23 cellular contexts compared by ENCODE assay signal in the genomic region with DNA sequence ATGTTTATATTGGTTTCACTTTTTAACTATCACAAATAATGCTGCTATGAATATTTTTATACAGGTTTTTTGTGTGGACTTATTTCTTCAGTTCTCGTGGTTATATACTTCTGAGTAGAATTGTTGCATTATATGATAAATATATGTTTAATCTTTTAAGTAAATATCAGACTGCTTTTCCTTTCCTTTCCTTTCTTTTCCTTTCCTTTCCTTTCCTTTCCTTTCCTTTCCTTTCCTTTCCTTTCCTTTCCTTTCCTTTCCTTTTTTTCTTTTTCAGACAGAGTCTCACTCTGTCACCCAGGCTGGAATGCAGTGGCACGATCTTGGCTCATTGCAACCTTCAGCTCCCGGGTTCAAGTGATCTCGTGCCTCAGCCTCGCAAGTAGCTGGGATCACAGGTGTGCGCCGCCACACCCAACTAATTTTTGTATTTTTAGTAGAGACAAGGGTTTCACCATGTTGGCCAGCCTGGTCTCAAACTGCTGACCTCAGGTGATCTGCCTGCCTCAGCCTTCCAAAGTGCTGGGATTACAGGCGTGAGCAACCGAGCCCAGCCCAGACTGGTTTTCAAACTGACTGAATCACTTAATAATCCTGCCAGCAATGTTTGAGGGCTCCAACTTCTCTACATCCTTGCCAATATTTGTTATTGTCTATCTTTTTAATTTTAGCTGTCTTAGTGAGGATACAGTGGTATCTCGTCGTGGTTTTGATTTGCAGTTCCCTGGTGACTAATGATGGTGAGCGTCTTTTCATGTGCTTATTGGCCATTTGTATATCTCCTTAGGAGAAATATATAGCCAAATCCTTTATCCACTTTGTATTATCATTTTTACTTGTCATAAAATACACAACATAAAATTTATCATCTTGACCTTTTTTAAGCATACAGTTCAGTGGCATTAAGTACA. TPM values are rescaled to one million over a fixed set of nuclear protein-coding genes. Genes with fewer than 3 reads are reported as not detected.
DNase-seq lines count a peak whose midpoint lies in the region; ATAC-seq, FAIRE-seq and TF ChIP-seq lines count a peak whose summit lies in the region.
"Had no signal": no experiment of that assay in that cellular context is flagged by ENCODE, and none has a peak within 500 bp of the region (broad histone marks: within the 10 kb centered on the region; RNA-seq: fewer than 3 reads in every experiment).

No MANE protein-coding gene starts in this region.

- no peak for TF ChIP-seq RAD21 in K562 (CRISPR knock-in tag; conservative IDR thresholded peaks at IDR 0.05 in 1 of 2, IDR thresholded peaks at IDR 0.05 in 1 of 2)

- H3K79me1 ChIP-seq in mesenchymal stem cell (replicated peaks; ENCODE audit: low read length, poor library complexity, severe bottlenecking): no peaks in the 10 kb centered on the region

- H3K4me2 ChIP-seq in OCI-LY3 (ENCODE audit: low read length) (peak overlapping the region; percentile 54), K562 (ENCODE audit: insufficient read depth, low read length) (no peak overlapping the region), mesenchymal stem cell (ENCODE audit: low read length, poor library complexity, severe bottlenecking) (no peak overlapping the region)

- no peak overlapping the region for H4K8ac ChIP-seq in mesenchymal stem cell (ENCODE audit: low read length)

- H3K9me3 ChIP-seq in OCI-LY3 (ENCODE audit: insufficient read depth, low read length) (no peaks in the 10 kb centered on the region), K562 (replicated peaks; ENCODE audit: control insufficient read depth, insufficient read depth, low read depth, low read length) (no peaks in the 10 kb centered on the region), mesenchymal stem cell (ENCODE audit: control insufficient read depth, low read length) (no peaks in the 10 kb centered on the region)
- H3K9me3 ChIP-seq: gastroesophageal sphincter, tibial artery had no signal

- no peak overlapping the region for H2BK15ac ChIP-seq in mesenchymal stem cell (ENCODE audit: low read depth, poor library complexity, severe bottlenecking)

- no peak overlapping the region for H2BK12ac ChIP-seq in mesenchymal stem cell (ENCODE audit: low read length in 2 of 2)

- H3K9me1 ChIP-seq in K562 (ENCODE audit: control insufficient read depth, insufficient read depth, low read length): no peaks in the 10 kb centered on the region

- H3K23ac ChIP-seq in mesenchymal stem cell (ENCODE audit: low read length in 2 of 2): no peak overlapping the region

- POLR2A ChIA-PET in K562 (lab: Yijun Ruan, JAX): no interaction called here

- no peak overlapping the region for H4K91ac ChIP-seq in mesenchymal stem cell (ENCODE audit: low read length)

- ATAC-seq in K562: no peak
- ATAC-seq in GM19455 (IDR thresholded peaks at IDR 0.05; ENCODE audit: unreplicated experiment): no peak
- ATAC-seq: gastroesophageal sphincter, left lobe of liver had no signal

- no peak for TF ChIP-seq CTCF in OCI-LY3 (IDR thresholded peaks at IDR 0.05; ENCODE audit: low read depth, low read length)
- TF ChIP-seq CTCF in K562 (IDR thresholded peaks at IDR 0.05 in 2 of 3, conservative IDR thresholded peaks at IDR 0.05 in 1 of 3; ENCODE audit: insufficient read depth in 2 of 3, low read depth in 1 of 3, low read length in 3 of 3): no peak

- H3K4me1 ChIP-seq in OCI-LY3 (ENCODE audit: low read length) (peaks cover 16% of the 10 kb centered on the region), K562 (replicated peaks in 1 of 2; ENCODE audit: control insufficient read depth in 2 of 2, insufficient read depth in 2 of 2, low read length in 2 of 2) (no peaks in the 10 kb centered on the region), mesenchymal stem cell (ENCODE audit: control insufficient read depth, insufficient read depth, low read depth, low read length) (no peaks in the 10 kb centered on the region)
- H3K4me1 ChIP-seq: gastroesophageal sphincter, tibial artery had no signal

- H3K9ac ChIP-seq in OCI-LY3 (ENCODE audit: low read length): no peak overlapping the region
- H3K9ac ChIP-seq in K562 (ENCODE audit: insufficient read depth in 1 of 2, low read depth in 2 of 2, low read length in 2 of 2): no peak overlapping the region
- peak overlapping the region; percentile 36 for H3K9ac ChIP-seq in mesenchymal stem cell (ENCODE audit: low read length)

- in situ Hi-C loops in K562 (cut with MboI): no loop called here

- H3K4ac ChIP-seq in mesenchymal stem cell (ENCODE audit: low read depth in 1 of 2, low read length in 2 of 2): no peak overlapping the region

- H3K27me3 ChIP-seq in OCI-LY3 (ENCODE audit: low read depth, low read length): no peaks in the 10 kb centered on the region
- peaks cover 7 to 8% of the 10 kb centered on the region in 2 experiments; a peak in 4 of 5 replicates for H3K27me3 ChIP-seq in K562 (ENCODE audit: control insufficient read depth in 2 of 2, insufficient read depth in 2 of 2, low read length in 2 of 2)
- peaks cover 0 to 7% of the 10 kb centered on the region in 2 experiments for H3K27me3 ChIP-seq in mesenchymal stem cell (ENCODE audit: control insufficient read depth in 1 of 2, insufficient read depth in 1 of 2, low read length in 2 of 2)

- peak; percentile 15 for FAIRE-seq in K562 (lab: Jason Lieb, UNC)
- FAIRE-seq: astrocyte had no signal

- no peak overlapping the region for H2AK5ac ChIP-seq in mesenchymal stem cell (ENCODE audit: low read length, severe bottlenecking)

- WGBS in K562 (ENCODE audit: insufficient coverage, low coverage, missing lambda C conversion rate): 1% methylated on average over 12 of the region's 12 CpGs
- 88% methylated on average over 6 of the region's 12 CpGs for WGBS in mesenchymal stem cell

- TF ChIP-seq POLR2A in K562 (conservative IDR thresholded peaks at IDR 0.05): no peak

- H3K14ac ChIP-seq in mesenchymal stem cell (ENCODE audit: low read length in 2 of 2): no peak overlapping the region

- H3K4me3 ChIP-seq in OCI-LY3 (ENCODE audit: low read length) (peak overlapping the region; percentile 45), K562 (no peak overlapping the region), mesenchymal stem cell (ENCODE audit: insufficient read depth in 1 of 2, low read depth in 1 of 2, low read length in 2 of 2) (no peak overlapping the region)
- H3K4me3 ChIP-seq: gastroesophageal sphincter, tibial artery had no signal

- no peaks in the 10 kb centered on the region for H4K20me1 ChIP-seq in OCI-LY3 (ENCODE audit: insufficient read depth, low read length)
- H4K20me1 ChIP-seq in K562 (replicated peaks; ENCODE audit: control insufficient read depth, insufficient read depth, low read length): no peaks in the 10 kb centered on the region

- H2BK5ac ChIP-seq in mesenchymal stem cell (ENCODE audit: low read depth, low read length, poor library complexity, severe bottlenecking): no peak overlapping the region

- no peak for TF ChIP-seq EP300 in K562 (IDR thresholded peaks at IDR 0.05; ENCODE audit: low read length)

- H3K27ac ChIP-seq in OCI-LY3 (ENCODE audit: low read length) (no peak overlapping the region), K562 (ENCODE audit: extremely low read depth, low read depth, low read length) (no peak overlapping the region), mesenchymal stem cell (ENCODE audit: low read length, poor library complexity, severe bottlenecking) (no peak overlapping the region)
- H3K27ac ChIP-seq: gastroesophageal sphincter, tibial artery had no signal

- H2AFZ ChIP-seq in OCI-LY3 (ENCODE audit: low read depth, low read length) (peak overlapping the region; percentile 26), K562 (ENCODE audit: low read depth, low read length) (no peak overlapping the region), mesenchymal stem cell (ENCODE audit: low read depth, low read length) (no peak overlapping the region)

- CTCF ChIA-PET in K562 (lab: Yijun Ruan, JAX; ENCODE audit: low intra/inter-chr PET ratio): no interaction called here

- H3K18ac ChIP-seq in mesenchymal stem cell (ENCODE audit: low read depth in 1 of 2, low read length in 2 of 2): no peak overlapping the region

- intact Hi-C loops in K562 (cut with micrococcal nuclease): no loop called here

- no TSS peak for BruUV-seq in K562 (replicated peaks; lab: Mats Ljungman, UMichigan)

- no peaks in the 10 kb centered on the region for H3K79me2 ChIP-seq in OCI-LY3 (ENCODE audit: low read length)
- no peaks in the 10 kb centered on the region for H3K79me2 ChIP-seq in K562 (ENCODE audit: control insufficient read depth, insufficient read depth, low read length)

- no peak overlapping the region for H2BK120ac ChIP-seq in mesenchymal stem cell (ENCODE audit: low read depth, low read length)

- DNase-seq in Daoy (ENCODE audit: low read depth): peak; percentile 5
- no peak for DNase-seq in K562 (ENCODE audit: extremely low read depth in 1 of 4, low spot score in 3 of 4)
- no peak for DNase-seq in mesenchymal stem cell
- no peak for DNase-seq in NCI-H748 (lab: John Stamatoyannopoulos, UW; ENCODE audit: unreplicated experiment)
- no peak for DNase-seq in islet precursor cell
- no peak for DNase-seq in NCI-H1105 treated with DMSO at 0.1 percent for 48 hours (lab: John Stamatoyannopoulos, UW)
- DNase-seq: activated naive CD4-positive, alpha-beta T cell; CD8-positive, alpha-beta memory T cell; EL; KG1; NCI-H1417; NCI-H2171; NCI-H748 treated with DMSO at 0.1 percent for 48 hours; stimulated activated naive CD4-positive, alpha-beta T cell; SW 1271; tibial artery had no signal

- H3K36me3 ChIP-seq in OCI-LY3 (replicated peaks; ENCODE audit: low read depth, low read length): no peaks in the 10 kb centered on the region
- no peaks in the 10 kb centered on the region for H3K36me3 ChIP-seq in K562 (ENCODE audit: control insufficient read depth, insufficient read depth, low read length)
- no peaks in the 10 kb centered on the region for H3K36me3 ChIP-seq in mesenchymal stem cell (ENCODE audit: control insufficient read depth in 1 of 2, insufficient read depth in 2 of 2, low read depth in 1 of 2, low read length in 2 of 2)
- H3K36me3 ChIP-seq: gastroesophageal sphincter, tibial artery had no signal

RNA-seq across cellular contexts. Expression of gene HTR3B, which starts 21.9 kb away (rescaled TPM):
- total RNA-seq in Daoy (2014; rRNA removed; shearing (Covaris generic)): not detected in 2 replicates
- total RNA-seq in K562 (2011; cell fraction: chromatin; rRNA removed; ENCODE audit: low replicate concordance): not detected in 2 replicates
- not detected in 2 replicates for total RNA-seq in K562 (2011; cell fraction: nucleolus; rRNA removed)
- total RNA-seq in K562 (2011; cell fraction: nucleoplasm; rRNA removed): not detected in 2 replicates
- total RNA-seq in K562 (2014; rRNA removed) (not detected in 2 replicates), K562 (2014; rRNA removed; fragmentation: Illumina TruSeq; extraction: Trizol) (not detected in 2 replicates), K562 (2015; rRNA removed; fragmentation: Illumina TruSeq; extraction: Trizol) (not detected in 2 replicates), K562 (2021) (not detected in 2 replicates)
- polyA plus RNA-seq in K562 (2011; rRNA removed) (not detected in 2 replicates), K562 (2014; fragmentation: Illumina TruSeq; extraction: Trizol) (not detected in 2 replicates), K562 (2014; fragmentation: Nextera tagmentation; extraction: Ambion mirVana) (not detected), K562 (2014; rRNA removed) (not detected in 2 replicates)
- not detected in 2 replicates for polyA plus RNA-seq in K562 (2011; cell fraction: cytosol; rRNA removed)
- not detected in 2 replicates for polyA plus RNA-seq in K562 (2011; cell fraction: nucleus; rRNA removed)
- polyA plus RNA-seq in K562 (2012): not detected in 2 replicates
- polyA minus RNA-seq in K562 (2011; rRNA and poly(A)+ RNA removed): not detected in 2 replicates
- polyA minus RNA-seq in K562 (2011; cell fraction: cytosol; rRNA and poly(A)+ RNA removed): not detected in 2 replicates
- not detected in 2 replicates for polyA minus RNA-seq in K562 (2011; cell fraction: nucleus; rRNA and poly(A)+ RNA removed)
- not detected for polyA plus RNA-seq in mesenchymal stem cell (2013, experiment 1 of 2)
- not detected for polyA plus RNA-seq in mesenchymal stem cell (2013, experiment 2 of 2)
- total RNA-seq: astrocyte; CD8-positive, alpha-beta memory T cell; gastroesophageal sphincter; H4; left lobe of liver; renal cortical epithelial cell had no signal
- polyA plus RNA-seq: CD8-positive, alpha-beta memory T cell had no signal

RNA-seq across cellular contexts. Expression of gene HTR3A, which starts 48.4 kb away (rescaled TPM):
- total RNA-seq in Daoy (2014; rRNA removed; shearing (Covaris generic)): not detected in 2 replicates
- total RNA-seq in K562 (2011; cell fraction: chromatin; rRNA removed; ENCODE audit: low replicate concordance): not detected in 2 replicates
- total RNA-seq in K562 (2011; cell fraction: nucleolus; rRNA removed): not detected in 2 replicates
- not detected in 2 replicates for total RNA-seq in K562 (2011; cell fraction: nucleoplasm; rRNA removed)
- not detected in 2 replicates for total RNA-seq in K562 (2014; rRNA removed)
- total RNA-seq in K562 (2014; rRNA removed; fragmentation: Illumina TruSeq; extraction: Trizol): not detected in 2 replicates
- total RNA-seq in K562 (2015; rRNA removed; fragmentation: Illumina TruSeq; extraction: Trizol): not detected in 2 replicates
- not detected in 2 replicates for total RNA-seq in K562 (2021)
- not detected in 2 replicates for polyA plus RNA-seq in K562 (2011; rRNA removed)
- polyA plus RNA-seq in K562 (2011; cell fraction: cytosol; rRNA removed): not detected in 2 replicates
- polyA plus RNA-seq in K562 (2011; cell fraction: nucleus; rRNA removed): not detected in 2 replicates
- not detected in 2 replicates for polyA plus RNA-seq in K562 (2012)
- polyA plus RNA-seq in K562 (2014; fragmentation: Illumina TruSeq; extraction: Trizol): not detected in 2 replicates
- polyA plus RNA-seq in K562 (2014; fragmentation: Nextera tagmentation; extraction: Ambion mirVana): not detected
- not detected in 2 replicates for polyA plus RNA-seq in K562 (2014; rRNA removed)
- polyA minus RNA-seq in K562 (2011; rRNA and poly(A)+ RNA removed): not detected in 2 replicates
- polyA minus RNA-seq in K562 (2011; cell fraction: cytosol; rRNA and poly(A)+ RNA removed): not detected in 2 replicates
- polyA minus RNA-seq in K562 (2011; cell fraction: nucleus; rRNA and poly(A)+ RNA removed): not detected in 2 replicates
- polyA plus RNA-seq in mesenchymal stem cell (2013, experiment 1 of 2): not detected
- not detected for polyA plus RNA-seq in mesenchymal stem cell (2013, experiment 2 of 2)
- total RNA-seq: astrocyte; CD8-positive, alpha-beta memory T cell; H4; left lobe of liver had no signal
- polyA plus RNA-seq: CD8-positive, alpha-beta memory T cell had no signal

RNA-seq across cellular contexts. Expression of gene USP28, which starts 51.2 kb away (rescaled TPM):
- total RNA-seq in Daoy (2014; rRNA removed; shearing (Covaris generic)): 29.7 and 29.9 TPM in 2 replicates
- total RNA-seq in K562 (2011; cell fraction: chromatin; rRNA removed; ENCODE audit: low replicate concordance): 42.1 and 95.4 TPM in 2 replicates
- total RNA-seq in K562 (2011; cell fraction: nucleolus; rRNA removed): 17.0 and 19.1 TPM in 2 replicates
- 36.1 and 36.6 TPM in 2 replicates for total RNA-seq in K562 (2011; cell fraction: nucleoplasm; rRNA removed)
- total RNA-seq in K562 (2014; rRNA removed) (16.1 and 18.8 TPM in 2 replicates), K562 (2014; rRNA removed; fragmentation: Illumina TruSeq; extraction: Trizol) (35.9 and 41.8 TPM in 2 replicates), K562 (2015; rRNA removed; fragmentation: Illumina TruSeq; extraction: Trizol) (28.0 and 28.5 TPM in 2 replicates), K562 (2021) (20.3 and 20.9 TPM in 2 replicates)
- polyA plus RNA-seq in K562 (2011; rRNA removed) (36.4 and 43.5 TPM in 2 replicates), K562 (2014; fragmentation: Illumina TruSeq; extraction: Trizol) (29.1 and 42.7 TPM in 2 replicates), K562 (2014; fragmentation: Nextera tagmentation; extraction: Ambion mirVana) (1 to 10 TPM; 3.7 to 7.1 TPM), K562 (2014; rRNA removed) (18.7 and 20.7 TPM in 2 replicates)
- 13.7 and 21.3 TPM in 2 replicates for polyA plus RNA-seq in K562 (2011; cell fraction: cytosol; rRNA removed)
- polyA plus RNA-seq in K562 (2011; cell fraction: nucleus; rRNA removed): 49.1 and 49.4 TPM in 2 replicates
- polyA plus RNA-seq in K562 (2012): 15.7 and 19.3 TPM in 2 replicates
- polyA minus RNA-seq in K562 (2011; rRNA and poly(A)+ RNA removed): 59.8 and 62.6 TPM in 2 replicates
- 17.6 and 22.3 TPM in 2 replicates for polyA minus RNA-seq in K562 (2011; cell fraction: cytosol; rRNA and poly(A)+ RNA removed)
- 12.4 and 28.3 TPM in 2 replicates for polyA minus RNA-seq in K562 (2011; cell fraction: nucleus; rRNA and poly(A)+ RNA removed)
- 10.4 TPM for polyA plus RNA-seq in mesenchymal stem cell (2013, experiment 1 of 2)
- 11.0 TPM for polyA plus RNA-seq in mesenchymal stem cell (2013, experiment 2 of 2)
